In genomic region chr9:136723362-136723976, GRCh38 we compare ENCODE assay signal across 13 cellular contexts. TPM values are rescaled to one million over a fixed set of nuclear protein-coding genes. Genes with fewer than 3 reads are reported as not detected.
DNase-seq lines count a peak whose midpoint lies in the region; TF ChIP-seq lines count a peak whose summit lies in the region.
"Had no signal": no experiment of that assay in that cellular context is flagged by ENCODE, and none has a peak within 500 bp of the region (broad histone marks: within the 10 kb centered on the region; RNA-seq: fewer than 3 reads in every experiment).

No MANE protein-coding gene starts in this region.

- no CpG with 5 or more reads among the region's 32 CpGs for WGBS in trophoblast cell (ENCODE audit: extremely low coverage, insufficient coverage, insufficient read length)

- H3K27ac ChIP-seq in SK-N-MC (peak overlapping the region; percentile 67; the same call in 1 of the 2 replicates), osteoblast (ENCODE audit: low read depth, low read length) (no peak overlapping the region), trophoblast cell (ENCODE audit: low read depth, low read length) (no peak overlapping the region)
- H3K27ac ChIP-seq: parathyroid adenoma had no signal

- H3K4ac ChIP-seq in trophoblast cell (ENCODE audit: low read depth, low read length) = no peak overlapping the region

- no peaks in the 10 kb centered on the region for H3K9me3 ChIP-seq in SK-N-MC (ENCODE audit: low read depth, low read length)
- H3K9me3 ChIP-seq in osteoblast (ENCODE audit: low read depth, low read length) = no peaks in the 10 kb centered on the region
- peaks cover 3% of the 10 kb centered on the region for H3K9me3 ChIP-seq in trophoblast cell (ENCODE audit: insufficient read depth, low read depth, low read length)
- H3K9me3 ChIP-seq: MG63 had no signal

- peaks cover 12% of the 10 kb centered on the region for H3K36me3 Mint-ChIP-seq in activated naive CD4-positive, alpha-beta T cell treated with anti-CD3 and anti-CD28 coated beads, Interleukin-2, amount 50 U/mL, for 24 hours

- H3K27me3 Mint-ChIP-seq in activated naive CD4-positive, alpha-beta T cell treated with anti-CD3 and anti-CD28 coated beads, Interleukin-2, amount 50 U/mL, for 24 hours = no peaks in the 10 kb centered on the region

- no peak overlapping the region for H2AK5ac ChIP-seq in trophoblast cell (ENCODE audit: low read length)

- H3K9me3 Mint-ChIP-seq in activated naive CD4-positive, alpha-beta T cell treated with anti-CD3 and anti-CD28 coated beads, Interleukin-2, amount 50 U/mL, for 24 hours = no peaks in the 10 kb centered on the region

- H3K4me1 Mint-ChIP-seq in activated naive CD4-positive, alpha-beta T cell treated with anti-CD3 and anti-CD28 coated beads, Interleukin-2, amount 50 U/mL, for 24 hours = peaks cover 20% of the 10 kb centered on the region

- H3K27ac Mint-ChIP-seq in activated naive CD4-positive, alpha-beta T cell treated with anti-CD3 and anti-CD28 coated beads, Interleukin-2, amount 50 U/mL, for 24 hours = peak overlapping the region; percentile 55

- DNase-seq in activated naive CD4-positive, alpha-beta T cell treated with anti-CD3 and anti-CD28 coated beads, Interleukin-2, amount 50 U/mL, for 16 hours = no peak
- DNase-seq in SK-N-MC (ENCODE audit: low read depth, low spot score) (no peak), osteoblast (ENCODE audit: insufficient read length, low spot score, missing footprints) (peak; percentile 43), trophoblast cell (no peak)
- DNase-seq in NK-92 treated with Interleukin-12 subunit alpha and Interleukin-12 subunit beta, amount 100 ng/mL, for 24 hours (lab: John Stamatoyannopoulos, UW) = no peak
- DNase-seq: aorta, DMS79, midbrain had no signal

- H2AFZ ChIP-seq in osteoblast (ENCODE audit: low read length) (no peak overlapping the region), trophoblast cell (ENCODE audit: insufficient read depth, low read length, poor library complexity) (no peak overlapping the region)
- H2AFZ ChIP-seq: parathyroid adenoma had no signal

- H3K18ac ChIP-seq in trophoblast cell (ENCODE audit: low read length) = no peak overlapping the region

- H2BK120ac ChIP-seq in trophoblast cell (ENCODE audit: insufficient read depth, low read length, poor library complexity) = no peak overlapping the region

- peaks cover 25% of the 10 kb centered on the region for H3K4me1 ChIP-seq in osteoblast (ENCODE audit: insufficient read depth, low read length)
- peaks cover 14% of the 10 kb centered on the region in 2 experiments for H3K4me1 ChIP-seq in trophoblast cell (ENCODE audit: control insufficient read depth in 1 of 2, insufficient read depth in 2 of 2, low read length in 2 of 2)

- H3K79me2 ChIP-seq in osteoblast (ENCODE audit: insufficient read depth, low read length) = peaks cover 35% of the 10 kb centered on the region
- peaks cover 11% of the 10 kb centered on the region for H3K79me2 ChIP-seq in trophoblast cell (ENCODE audit: control insufficient read depth, insufficient read depth, low read length, poor library complexity)

- H3K9ac ChIP-seq in SK-N-MC (ENCODE audit: insufficient read length) (no peak overlapping the region), trophoblast cell (ENCODE audit: low read length) (no peak overlapping the region)
- H3K9ac ChIP-seq: parathyroid adenoma had no signal

- H3K4me3 Mint-ChIP-seq in activated naive CD4-positive, alpha-beta T cell treated with anti-CD3 and anti-CD28 coated beads, Interleukin-2, amount 50 U/mL, for 24 hours = peak overlapping the region; percentile 53

- TF ChIP-seq CTCF in osteoblast (IDR thresholded peaks at IDR 0.05; ENCODE audit: extremely low read depth, low read depth, low read length) = no peak

- no peak overlapping the region for H3K23ac ChIP-seq in trophoblast cell (ENCODE audit: low read length)

- peaks cover 16% of the 10 kb centered on the region for H3K79me1 ChIP-seq in trophoblast cell (ENCODE audit: low read length)

- no peak overlapping the region for H4K91ac ChIP-seq in trophoblast cell (ENCODE audit: low read depth, low read length)

- H3K36me3 ChIP-seq in SK-N-MC (ENCODE audit: insufficient read depth, low read length) (peaks cover 40% of the 10 kb centered on the region), osteoblast (ENCODE audit: insufficient read depth, low read length) (peaks cover 43% of the 10 kb centered on the region), trophoblast cell (ENCODE audit: control insufficient read depth in 1 of 2, insufficient read depth in 2 of 2, low read length in 2 of 2) (peaks cover 55 to 58% of the 10 kb centered on the region in 2 experiments)

- H3K4me3 ChIP-seq in SK-N-MC (no peak overlapping the region), osteoblast (ENCODE audit: insufficient read depth, low read length) (no peak overlapping the region), trophoblast cell (ENCODE audit: low read depth, low read length) (no peak overlapping the region)
- H3K4me3 ChIP-seq: MG63 had no signal

- no peaks in the 10 kb centered on the region for H3K27me3 ChIP-seq in osteoblast (ENCODE audit: insufficient read depth, low read length)
- H3K27me3 ChIP-seq in trophoblast cell (ENCODE audit: insufficient read depth, low read length) = no peaks in the 10 kb centered on the region
- H3K27me3 ChIP-seq: MG63 had no signal

- H3K14ac ChIP-seq in trophoblast cell (ENCODE audit: low read length) = no peak overlapping the region

- no peak overlapping the region for H4K8ac ChIP-seq in trophoblast cell (ENCODE audit: low read depth, low read length)

- no peak overlapping the region for H4K12ac ChIP-seq in trophoblast cell (ENCODE audit: low read depth, low read length)

- H2BK5ac ChIP-seq in trophoblast cell (ENCODE audit: low read depth, low read length, poor library complexity) = no peak overlapping the region

- H4K20me1 ChIP-seq in osteoblast (ENCODE audit: insufficient read depth, low read length) = peaks cover 66% of the 10 kb centered on the region

- H2BK12ac ChIP-seq in trophoblast cell (ENCODE audit: low read length) = no peak overlapping the region

- H3K4me2 ChIP-seq in osteoblast (ENCODE audit: insufficient read depth, low read length) (no peak overlapping the region), trophoblast cell (ENCODE audit: low read length) (no peak overlapping the region)

RNA-seq across cellular contexts. Expression of gene DIPK1B, which starts 11.1 kb away (rescaled TPM):
- not detected in 2 replicates for total RNA-seq in osteoblast
- 29.3 and 30.2 TPM in 2 replicates for polyA plus RNA-seq in trophoblast cell (2013)

RNA-seq across cellular contexts. Expression of gene LCN10, which starts 19.3 kb away (rescaled TPM):
- not detected in 2 replicates for total RNA-seq in osteoblast
- polyA plus RNA-seq in trophoblast cell (2013) = 0.03 and 0.06 TPM in 2 replicates
- polyA plus RNA-seq: AG04450 had no signal

RNA-seq across cellular contexts. Expression of gene LCN6, which starts 24.9 kb away (rescaled TPM):
- total RNA-seq in osteoblast = not detected in 2 replicates
- not detected in 2 replicates for polyA plus RNA-seq in trophoblast cell (2013)
- total RNA-seq: fibroblast of villous mesenchyme had no signal
- polyA plus RNA-seq: AG04450 had no signal

RNA-seq across cellular contexts. Expression of gene LCN8, which starts 34.6 kb away (rescaled TPM):
- total RNA-seq in osteoblast = not detected in 2 replicates
- 0.03 TPM in 1 of 2 replicates, not detected in the other for polyA plus RNA-seq in trophoblast cell (2013)
- total RNA-seq: aorta, fibroblast of villous mesenchyme had no signal
- polyA plus RNA-seq: AG04450 had no signal

RNA-seq across cellular contexts. Expression of gene AGPAT2, which starts 36.2 kb away (rescaled TPM):
- total RNA-seq in osteoblast = 26.5 and 30.0 TPM in 2 replicates
- polyA plus RNA-seq in trophoblast cell (2013) = 16.6 and 17.1 TPM in 2 replicates
